ENCODE assay signal across 11 cellular contexts in the genomic region with DNA sequence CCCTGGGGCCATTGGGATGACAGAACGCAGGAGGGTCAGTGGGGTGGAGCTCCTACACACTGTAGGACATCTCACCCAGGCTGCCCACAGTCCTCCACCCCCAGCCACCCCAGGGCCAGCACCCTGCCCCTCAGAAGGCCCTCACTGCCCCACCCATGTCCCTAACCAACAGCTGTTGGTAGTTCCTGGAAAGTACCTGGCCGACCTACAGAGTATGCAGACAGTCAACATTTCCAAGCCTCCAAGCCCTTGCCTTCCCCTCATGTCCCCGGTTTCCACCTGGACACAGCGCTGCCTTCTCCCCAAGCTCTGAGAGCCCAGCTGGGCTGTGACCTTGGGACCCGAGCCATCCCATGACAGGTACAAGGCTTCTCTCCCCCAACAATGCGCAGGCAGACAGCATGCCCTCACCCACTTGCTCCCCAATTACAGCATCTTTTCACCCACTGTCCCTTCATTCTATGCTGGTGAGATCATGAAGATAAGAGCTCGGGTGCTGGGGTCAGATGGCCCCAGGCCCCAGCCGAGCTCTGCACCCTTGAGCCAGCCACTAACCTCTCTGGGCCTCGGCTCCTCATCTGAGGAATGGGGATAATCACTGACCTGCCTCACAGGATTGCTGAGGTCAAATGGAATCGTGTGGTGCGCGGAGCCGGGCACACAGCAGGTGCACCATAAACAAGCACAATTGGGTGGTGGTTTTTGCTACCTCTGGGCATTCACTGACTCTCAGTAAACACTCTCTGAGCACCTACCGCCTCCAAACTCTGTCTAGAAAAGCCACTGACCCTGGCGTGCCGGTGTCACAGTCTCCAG. TPM values are rescaled to one million over a fixed set of nuclear protein-coding genes. Genes with fewer than 3 reads are reported as not detected.
A peak's percentile ranks its signal among the peaks of the same experiment; 100 is the strongest.
DNase-seq lines count a peak whose midpoint lies in the region; ATAC-seq and TF ChIP-seq lines count a peak whose summit lies in the region.
"Had no signal": no experiment of that assay in that cellular context is flagged by ENCODE, and none has a peak within 500 bp of the region (broad histone marks: within the 10 kb centered on the region; RNA-seq: fewer than 3 reads in every experiment).

No MANE protein-coding gene starts in this region.

- intact Hi-C loops in activated naive CD4-positive, alpha-beta T cell treated with anti-CD3 and anti-CD28 coated beads for 36 hours (cut with micrococcal nuclease), result no loop called here
- intact Hi-C loops in activated T-helper 1 cell treated with anti-CD3 and anti-CD28 coated beads, Interleukin-12 subunit alpha, Interleukin-12 subunit beta, Interleukin-2, Interleukin-4 antibody, amounts not matched to agents 30 ng/mL and 10 ng/mL and 1 ng/mL, durations not matched to agents 14 hours and 24 hours and 36 hours (cut with micrococcal nuclease), result loop anchor here (10.0 kb wide), 1 partner anchor 1032 kb away; no protein-coding TSS in a partner anchor
- intact Hi-C loops in lower lobe of right lung (cut with DNase I), result no loop called here
- intact Hi-C loops in upper lobe of right lung (cut with DNase I), result no loop called here

- no peaks in the 10 kb centered on the region for H4K20me1 ChIP-seq in SK-N-SH (ENCODE audit: insufficient read depth)

- TF ChIP-seq EP300 in SK-N-SH (IDR thresholded peaks at IDR 0.05; ENCODE audit: borderline replicate concordance in 1 of 2, low read depth in 1 of 2, low read length in 1 of 2), result no peak

- peaks cover 98% of the 10 kb centered on the region for H3K4me1 Mint-ChIP-seq in activated naive CD4-positive, alpha-beta T cell treated with anti-CD3 and anti-CD28 coated beads for 36 hours (ENCODE audit: low read depth)
- H3K4me1 Mint-ChIP-seq in activated T-helper 1 cell treated with anti-CD3 and anti-CD28 coated beads, Interleukin-12 subunit alpha, Interleukin-12 subunit beta, Interleukin-2, Interleukin-4 antibody, amounts not matched to agents 30 ng/mL and 10 ng/mL and 1 ng/mL, durations not matched to agents 14 hours and 24 hours and 36 hours (ENCODE audit: low read depth), result peaks cover 92% of the 10 kb centered on the region
- H3K4me1 Mint-ChIP-seq in endodermal cell, result peaks cover 23% of the 10 kb centered on the region

- H3K9ac ChIP-seq in SK-N-SH (no peak overlapping the region), endodermal cell (ENCODE audit: extremely low read depth, low read length, poor library complexity, severe bottlenecking) (no peak overlapping the region)

- H3K9me2 ChIP-seq in SK-N-SH, result no peaks in the 10 kb centered on the region

- H3K36me3 ChIP-seq in lower lobe of right lung, result peaks cover 11% of the 10 kb centered on the region
- peaks cover 8% of the 10 kb centered on the region for H3K36me3 ChIP-seq in upper lobe of right lung
- no peaks in the 10 kb centered on the region for H3K36me3 ChIP-seq in SK-N-SH (replicated peaks in 1 of 2; ENCODE audit: control insufficient read depth in 1 of 2, insufficient read depth in 2 of 2, low read length in 1 of 2)
- no peaks in the 10 kb centered on the region for H3K36me3 ChIP-seq in endodermal cell (ENCODE audit: control insufficient read depth, insufficient read depth, low read length)

- H3K27me3 Mint-ChIP-seq in activated naive CD4-positive, alpha-beta T cell treated with anti-CD3 and anti-CD28 coated beads for 36 hours (ENCODE audit: low read depth), result no peaks in the 10 kb centered on the region
- H3K27me3 Mint-ChIP-seq in activated T-helper 1 cell treated with anti-CD3 and anti-CD28 coated beads, Interleukin-12 subunit alpha, Interleukin-12 subunit beta, Interleukin-2, Interleukin-4 antibody, amounts not matched to agents 30 ng/mL and 10 ng/mL and 1 ng/mL, durations not matched to agents 14 hours and 24 hours and 36 hours (ENCODE audit: insufficient read depth), result no peaks in the 10 kb centered on the region
- no peaks in the 10 kb centered on the region for H3K27me3 Mint-ChIP-seq in endodermal cell (ENCODE audit: insufficient read depth)

- DNase-seq in activated naive CD4-positive, alpha-beta T cell treated with anti-CD3 and anti-CD28 coated beads for 36 hours, result peak; percentile 41
- DNase-seq in activated naive CD4-positive, alpha-beta T cell treated with anti-CD3 and anti-CD28 coated beads, Interleukin-2, amount 50 U/mL, for 16 hours, result no peak
- DNase-seq in activated T-helper 1 cell treated with anti-CD3 and anti-CD28 coated beads, Interleukin-12 subunit alpha, Interleukin-12 subunit beta, Interleukin-2, Interleukin-4 antibody, amounts not matched to agents 30 ng/mL and 10 ng/mL and 1 ng/mL, durations not matched to agents 14 hours and 24 hours and 36 hours (ENCODE audit: low spot score), result no peak
- DNase-seq in lower lobe of right lung, result no peak
- no peak for DNase-seq in upper lobe of right lung
- no peak for DNase-seq in SK-N-SH
- DNase-seq in endodermal cell, result no peak
- no peak for DNase-seq in GM03348 (ENCODE audit: low spot score)
- DNase-seq: islet precursor cell had no signal

- H3K4me2 ChIP-seq in SK-N-SH, result no peak overlapping the region

- POLR2A ChIA-PET in SK-N-SH (lab: Yijun Ruan, JAX), result no interaction called here

- CTCF ChIA-PET in activated naive CD4-positive, alpha-beta T cell treated with anti-CD3 and anti-CD28 coated beads for 36 hours (lab: Charles Lee), result interaction anchor here (0.7 to 5.2 kb wide), 4 partner anchors 15 to 33 kb away, joined by 4 to 25 read pairs (median 8); no protein-coding TSS in a partner anchor
- CTCF ChIA-PET in SK-N-SH (lab: Yijun Ruan, JAX), result interaction anchor here (1.1 to 1.4 kb wide), 3 partner anchors 27 to 55 kb away, joined by 3 to 5 read pairs (median 4); no protein-coding TSS in a partner anchor

- peak overlapping the region; percentile 100 for H3K27ac Mint-ChIP-seq in activated naive CD4-positive, alpha-beta T cell treated with anti-CD3 and anti-CD28 coated beads for 36 hours
- peak overlapping the region; percentile 98 for H3K27ac Mint-ChIP-seq in activated T-helper 1 cell treated with anti-CD3 and anti-CD28 coated beads, Interleukin-12 subunit alpha, Interleukin-12 subunit beta, Interleukin-2, Interleukin-4 antibody, amounts not matched to agents 30 ng/mL and 10 ng/mL and 1 ng/mL, durations not matched to agents 14 hours and 24 hours and 36 hours
- no peak overlapping the region for H3K27ac Mint-ChIP-seq in endodermal cell

- no peak for TF ChIP-seq RAD21 in SK-N-SH (IDR thresholded peaks at IDR 0.05; ENCODE audit: low read length)

- no peaks in the 10 kb centered on the region for H3K9me3 ChIP-seq in lower lobe of right lung
- H3K9me3 ChIP-seq in upper lobe of right lung, result no peaks in the 10 kb centered on the region
- H3K9me3 ChIP-seq in SK-N-SH, result no peaks in the 10 kb centered on the region
- H3K9me3 ChIP-seq in endodermal cell (ENCODE audit: control insufficient read depth, low read length), result no peaks in the 10 kb centered on the region

- TF ChIP-seq CTCF in lower lobe of right lung (IDR thresholded peaks at IDR 0.05), result no peak
- no peak for TF ChIP-seq CTCF in upper lobe of right lung (IDR thresholded peaks at IDR 0.05)
- TF ChIP-seq CTCF in SK-N-SH (IDR thresholded peaks at IDR 0.05), result no peak
- no peak for TF ChIP-seq CTCF in endodermal cell (conservative IDR thresholded peaks at IDR 0.05)

- H3F3A ChIP-seq in SK-N-SH (replicated peaks; ENCODE audit: insufficient read depth), result no peaks in the 10 kb centered on the region

- peak overlapping the region; percentile 82 for H3K4me3 Mint-ChIP-seq in activated naive CD4-positive, alpha-beta T cell treated with anti-CD3 and anti-CD28 coated beads for 36 hours
- H3K4me3 Mint-ChIP-seq in activated T-helper 1 cell treated with anti-CD3 and anti-CD28 coated beads, Interleukin-12 subunit alpha, Interleukin-12 subunit beta, Interleukin-2, Interleukin-4 antibody, amounts not matched to agents 30 ng/mL and 10 ng/mL and 1 ng/mL, durations not matched to agents 14 hours and 24 hours and 36 hours, result peak overlapping the region; percentile 86
- no peak overlapping the region for H3K4me3 Mint-ChIP-seq in endodermal cell

- no peak overlapping the region for H2AFZ ChIP-seq in SK-N-SH (ENCODE audit: low read depth)

- peak overlapping the region; percentile 31 for H3K27ac ChIP-seq in lower lobe of right lung
- H3K27ac ChIP-seq in upper lobe of right lung, result peak overlapping the region; percentile 51
- H3K27ac ChIP-seq in SK-N-SH (ENCODE audit: low read depth in 2 of 2, low read length in 1 of 2), result no peak overlapping the region
- no peak overlapping the region for H3K27ac ChIP-seq in endodermal cell (ENCODE audit: low read depth, low read length)
- H3K27ac ChIP-seq: epithelial cell of prostate had no signal

- 77% methylated on average over 10 of the region's 16 CpGs for WGBS in SK-N-SH (ENCODE audit: low lambda C conversion rate)
- 89 to 94% methylated on average over 10 to 16 of the region's 16 CpGs for WGBS in endodermal cell (ENCODE audit: insufficient coverage in 1 of 2, insufficient read length in 1 of 2), 2 experiments

- no peaks in the 10 kb centered on the region for H3K79me2 ChIP-seq in SK-N-SH (ENCODE audit: insufficient read depth)

- H3K27me3 ChIP-seq in lower lobe of right lung (ENCODE audit: low read depth) (no peaks in the 10 kb centered on the region), upper lobe of right lung (no peaks in the 10 kb centered on the region), SK-N-SH (ENCODE audit: insufficient read depth) (no peaks in the 10 kb centered on the region), endodermal cell (ENCODE audit: control insufficient read depth, insufficient read depth, low read length, poor library complexity, severe bottlenecking) (no peaks in the 10 kb centered on the region)

- ATAC-seq in lower lobe of right lung (no peak), upper lobe of right lung (no peak)

- no peaks in the 10 kb centered on the region for H3K9me3 Mint-ChIP-seq in activated naive CD4-positive, alpha-beta T cell treated with anti-CD3 and anti-CD28 coated beads for 36 hours
- H3K9me3 Mint-ChIP-seq in activated T-helper 1 cell treated with anti-CD3 and anti-CD28 coated beads, Interleukin-12 subunit alpha, Interleukin-12 subunit beta, Interleukin-2, Interleukin-4 antibody, amounts not matched to agents 30 ng/mL and 10 ng/mL and 1 ng/mL, durations not matched to agents 14 hours and 24 hours and 36 hours, result no peaks in the 10 kb centered on the region
- H3K9me3 Mint-ChIP-seq in endodermal cell, result no peaks in the 10 kb centered on the region

- H3K36me3 Mint-ChIP-seq in activated naive CD4-positive, alpha-beta T cell treated with anti-CD3 and anti-CD28 coated beads for 36 hours (ENCODE audit: low read depth), result peaks cover 47% of the 10 kb centered on the region
- peaks cover 39% of the 10 kb centered on the region for H3K36me3 Mint-ChIP-seq in activated T-helper 1 cell treated with anti-CD3 and anti-CD28 coated beads, Interleukin-12 subunit alpha, Interleukin-12 subunit beta, Interleukin-2, Interleukin-4 antibody, amounts not matched to agents 30 ng/mL and 10 ng/mL and 1 ng/mL, durations not matched to agents 14 hours and 24 hours and 36 hours (ENCODE audit: low read depth)
- H3K36me3 Mint-ChIP-seq in endodermal cell (ENCODE audit: low read depth), result no peaks in the 10 kb centered on the region

- H3K4me1 ChIP-seq in lower lobe of right lung (peaks cover 89% of the 10 kb centered on the region), upper lobe of right lung (peaks cover 63% of the 10 kb centered on the region), SK-N-SH (ENCODE audit: control insufficient read depth in 1 of 2, insufficient read depth in 2 of 2, low read depth in 1 of 2, low read length in 1 of 2) (peaks cover 0 to 14% of the 10 kb centered on the region in 2 experiments; a peak in 1 of 4 replicates), endodermal cell (ENCODE audit: control insufficient read depth, insufficient read depth, low read length) (peaks cover 5% of the 10 kb centered on the region)

- no peak overlapping the region for H3K4me3 ChIP-seq in lower lobe of right lung
- no peak overlapping the region for H3K4me3 ChIP-seq in upper lobe of right lung
- H3K4me3 ChIP-seq in SK-N-SH (ENCODE audit: low read depth in 2 of 2, low read length in 1 of 2), result no peak overlapping the region
- no peak overlapping the region for H3K4me3 ChIP-seq in endodermal cell (ENCODE audit: low read length)

RNA-seq across cellular contexts. Expression of a gene that starts 11.2 kb away (rescaled TPM):
- 100 to 1,000 TPM; 205 to 208 TPM for total RNA-seq in activated naive CD4-positive, alpha-beta T cell treated with anti-CD3 and anti-CD28 coated beads for 36 hours
- total RNA-seq in activated T-helper 1 cell treated with anti-CD3 and anti-CD28 coated beads, Interleukin-12 subunit alpha, Interleukin-12 subunit beta, Interleukin-2, Interleukin-4 antibody, amounts not matched to agents 30 ng/mL and 10 ng/mL and 1 ng/mL, durations not matched to agents 14 hours and 24 hours and 36 hours, result 199 and 214 TPM in 2 replicates
- 544 TPM for total RNA-seq in lower lobe of right lung
- 424 TPM for total RNA-seq in upper lobe of right lung
- polyA plus RNA-seq in SK-N-SH (2012; rRNA removed), result 1.0 and 1.1 TPM in 2 replicates
- polyA plus RNA-seq in SK-N-SH (2012; cell fraction: cytosol; rRNA removed), result 0.85 and 0.89 TPM in 2 replicates
- 0.30 and 0.38 TPM in 2 replicates for polyA plus RNA-seq in SK-N-SH (2012; cell fraction: nucleus; rRNA removed)
- not detected for total RNA-seq in endodermal cell
- polyA plus RNA-seq in endodermal cell (2013, experiment 1 of 2), result 0.93 TPM
- 0.58 TPM for polyA plus RNA-seq in endodermal cell (2013, experiment 2 of 2)
- total RNA-seq: renal cortical epithelial cell had no signal

RNA-seq across cellular contexts. Expression of a gene that starts 23.0 kb away (rescaled TPM):
- total RNA-seq in activated naive CD4-positive, alpha-beta T cell treated with anti-CD3 and anti-CD28 coated beads for 36 hours, result under 1 TPM; 0.36 to 0.37 TPM
- total RNA-seq in activated T-helper 1 cell treated with anti-CD3 and anti-CD28 coated beads, Interleukin-12 subunit alpha, Interleukin-12 subunit beta, Interleukin-2, Interleukin-4 antibody, amounts not matched to agents 30 ng/mL and 10 ng/mL and 1 ng/mL, durations not matched to agents 14 hours and 24 hours and 36 hours, result 0.42 and 0.70 TPM in 2 replicates
- total RNA-seq in lower lobe of right lung, result not detected
- total RNA-seq in upper lobe of right lung, result not detected
- polyA plus RNA-seq in SK-N-SH (2012; rRNA removed), result 0.15 and 0.23 TPM in 2 replicates
- polyA plus RNA-seq in SK-N-SH (2012; cell fraction: cytosol; rRNA removed), result 0.05 and 0.09 TPM in 2 replicates
- polyA plus RNA-seq in SK-N-SH (2012; cell fraction: nucleus; rRNA removed), result 1.3 and 1.4 TPM in 2 replicates
- not detected for total RNA-seq in endodermal cell
- polyA plus RNA-seq in endodermal cell (2013, experiment 1 of 2), result 0.32 TPM
- not detected for polyA plus RNA-seq in endodermal cell (2013, experiment 2 of 2)
- total RNA-seq: renal cortical epithelial cell had no signal

Comparison
In these comparisons a context has a peak if more than half of its experiments do, and no peak if none do; other contexts are left out.
1. H3K27ac ChIP-seq: peak in lower lobe of right lung (single experiment) and upper lobe of right lung (single experiment); none in SK-N-SH (0 of 2) and endodermal cell (single experiment).
2. RNA of a gene that starts 11.2 kb away (total RNA-seq): 544 TPM in lower lobe of right lung (single experiment), 424 TPM in upper lobe of right lung (single experiment), 199 to 214 TPM in activated T-helper 1 cell treated with anti-CD3 and anti-CD28 coated beads, Interleukin-12 subunit alpha, Interleukin-12 subunit beta, Interleukin-2, Interleukin-4 antibody, amounts not matched to agents 30 ng/mL and 10 ng/mL and 1 ng/mL, durations not matched to agents 14 hours and 24 hours and 36 hours and 205 to 208 TPM in activated naive CD4-positive, alpha-beta T cell treated with anti-CD3 and anti-CD28 coated beads for 36 hours; not detected in endodermal cell; every median in the first group is over 100 times any median in the second.